ENCODE assay signal across 8 cellular contexts in genomic region chr17:78759203-78759968, GRCh38. TPM values are rescaled to one million over a fixed set of nuclear protein-coding genes. Genes with fewer than 3 reads are reported as not detected.
DNase-seq lines count a peak whose midpoint lies in the region; ATAC-seq lines count a peak whose summit lies in the region.

No MANE protein-coding gene starts in this region.

- peak; percentile 77 for ATAC-seq in HG03354 (IDR thresholded peaks at IDR 0.05; ENCODE audit: poor library complexity, severe bottlenecking, unreplicated experiment)
- no peak for ATAC-seq in HG02884 (IDR thresholded peaks at IDR 0.05; ENCODE audit: unreplicated experiment)

- peaks cover 53 to 88% of the 10 kb centered on the region in 2 donors for H3K4me1 Mint-ChIP-seq in immature natural killer cell
- H3K4me1 Mint-ChIP-seq in stimulated activated naive CD8-positive, alpha-beta T cell treated with anti-CD3 and anti-CD28 coated beads, Interleukin-15, Interleukin-2, amounts not matched to agents 100 ng/mL and 50 ng/mL, for 24 hours (ENCODE audit: low read depth), result peaks cover 91% of the 10 kb centered on the region

- peak; percentile 45 for DNase-seq in GDM1 (lab: John Stamatoyannopoulos, UW)
- peak; percentile 83 for DNase-seq in NOMO-1 treated with DMSO at 0.1 percent for 48 hours (lab: John Stamatoyannopoulos, UW; ENCODE audit: unreplicated experiment)
- peak; percentile 90 for DNase-seq in activated effector memory CD4-positive, alpha-beta T cell treated with anti-CD3 and anti-CD28 coated beads, Interleukin-2, amount 50 U/mL, for 16 hours
- peak; percentile 73 to 83 (median 80) for DNase-seq in immature natural killer cell
- DNase-seq in pons (ENCODE audit: low spot score), result no peak

- peak overlapping the region; percentile 90 to 98 (median 95) for H3K27ac Mint-ChIP-seq in immature natural killer cell
- peak overlapping the region; percentile 91 for H3K27ac Mint-ChIP-seq in stimulated activated naive CD8-positive, alpha-beta T cell treated with anti-CD3 and anti-CD28 coated beads, Interleukin-15, Interleukin-2, amounts not matched to agents 100 ng/mL and 50 ng/mL, for 24 hours

- H3K36me3 Mint-ChIP-seq in immature natural killer cell, result no peaks in the 10 kb centered on the region
- peaks cover 5% of the 10 kb centered on the region for H3K36me3 Mint-ChIP-seq in stimulated activated naive CD8-positive, alpha-beta T cell treated with anti-CD3 and anti-CD28 coated beads, Interleukin-15, Interleukin-2, amounts not matched to agents 100 ng/mL and 50 ng/mL, for 24 hours (ENCODE audit: low read depth)

- no peaks in the 10 kb centered on the region for H3K9me3 Mint-ChIP-seq in immature natural killer cell
- no peaks in the 10 kb centered on the region for H3K9me3 Mint-ChIP-seq in stimulated activated naive CD8-positive, alpha-beta T cell treated with anti-CD3 and anti-CD28 coated beads, Interleukin-15, Interleukin-2, amounts not matched to agents 100 ng/mL and 50 ng/mL, for 24 hours

- H3K27me3 Mint-ChIP-seq in immature natural killer cell (ENCODE audit: low read depth in 3 of 3), result peaks cover 5 to 25% (median 13%) of the 10 kb centered on the region in 3 donors
- no peaks in the 10 kb centered on the region for H3K27me3 Mint-ChIP-seq in stimulated activated naive CD8-positive, alpha-beta T cell treated with anti-CD3 and anti-CD28 coated beads, Interleukin-15, Interleukin-2, amounts not matched to agents 100 ng/mL and 50 ng/mL, for 24 hours

- H3K4me3 Mint-ChIP-seq in immature natural killer cell, result peak overlapping the region; percentile 78 to 89 (median 87)
- peak overlapping the region; percentile 70 for H3K4me3 Mint-ChIP-seq in stimulated activated naive CD8-positive, alpha-beta T cell treated with anti-CD3 and anti-CD28 coated beads, Interleukin-15, Interleukin-2, amounts not matched to agents 100 ng/mL and 50 ng/mL, for 24 hours

RNA-seq across cellular contexts. Expression of gene CYTH1, which starts 22.7 kb away (rescaled TPM):
- 100 to 1,000 TPM; 176 to 336 (median 233) TPM for polyA plus RNA-seq in immature natural killer cell
